In the genomic region with DNA sequence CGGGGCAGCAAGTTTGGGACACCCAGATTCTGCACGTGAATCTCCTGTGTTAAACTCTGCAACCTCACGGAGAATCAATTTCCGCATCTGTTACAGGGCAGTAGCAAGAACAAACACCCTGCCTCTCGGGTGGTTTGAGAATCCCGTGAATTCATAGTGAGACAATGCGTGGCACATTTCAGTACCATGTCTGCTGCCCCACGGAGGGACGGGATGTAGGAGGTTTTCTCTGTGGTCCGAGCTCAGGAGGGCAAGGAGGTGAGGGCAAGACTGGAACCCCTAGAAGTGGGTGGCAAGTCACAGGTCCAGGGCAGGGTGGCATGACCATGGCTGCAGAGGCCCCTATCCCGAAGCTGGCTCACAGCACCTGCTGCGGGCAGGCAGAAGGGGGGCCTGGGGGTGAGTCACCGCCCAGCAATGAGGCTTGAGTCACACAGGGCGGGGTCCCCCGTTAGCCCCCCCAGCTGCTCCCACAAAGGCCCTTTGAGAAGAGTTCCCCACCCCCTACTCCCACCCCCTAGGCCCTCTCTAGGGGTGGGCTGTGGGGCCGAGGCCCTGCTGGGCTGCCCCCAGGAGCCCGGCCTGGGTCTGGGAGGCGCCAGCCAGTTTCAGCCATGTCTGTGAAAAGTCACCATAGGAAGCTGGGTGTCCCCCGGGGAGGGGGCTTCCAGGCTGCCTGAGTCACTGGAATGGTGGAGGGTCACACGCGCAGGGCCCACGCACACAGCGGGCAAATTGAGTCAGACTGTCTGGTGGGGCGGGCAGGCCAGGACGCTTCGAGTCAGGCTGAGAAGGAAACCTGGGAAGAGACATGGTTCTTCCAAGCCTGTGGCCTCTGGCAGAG, we compare ENCODE assay signal across 8 cellular contexts. TPM values are rescaled to one million over a fixed set of nuclear protein-coding genes. Genes with fewer than 3 reads are reported as not detected.
DNase-seq lines count a peak whose midpoint lies in the region; ATAC-seq and TF ChIP-seq lines count a peak whose summit lies in the region.

No MANE protein-coding gene starts in this region.

- peaks cover 37% of the 10 kb centered on the region for H3K36me3 Mint-ChIP-seq in Caco-2 (ENCODE audit: insufficient read depth, unreplicated experiment)
- H3K36me3 Mint-ChIP-seq in activated naive CD4-positive, alpha-beta T cell treated with anti-CD3 and anti-CD28 coated beads, Interleukin-2, amount 50 U/mL, for 72 hours = no peaks in the 10 kb centered on the region

- DNase-seq in Caco-2 = peak; percentile 81 to 84
- peak; percentile 77 for DNase-seq in OCI-M2 (lab: John Stamatoyannopoulos, UW; ENCODE audit: unreplicated experiment)
- DNase-seq in activated naive CD4-positive, alpha-beta T cell treated with anti-CD3 and anti-CD28 coated beads, Interleukin-2, amount 50 U/mL, for 72 hours (ENCODE audit: low spot score in 2 of 2) = peak in 1 of 2 donors; percentile 79
- DNase-seq in foreskin melanocyte = peak; percentile 89
- DNase-seq in nucleus accumbens (lab: John Stamatoyannopoulos, UW) = peak in 49 of 56 donors; percentile 14 to 96 (median 57)
- DNase-seq in NCI-H524 treated with DMSO at 0.1 percent for 48 hours (lab: John Stamatoyannopoulos, UW) = no peak

- H3K27me3 Mint-ChIP-seq in Caco-2 (ENCODE audit: insufficient read depth, unreplicated experiment) = no peaks in the 10 kb centered on the region

- intact Hi-C loops in Caco-2 (cut with micrococcal nuclease; ENCODE audit: unreplicated experiment) = loop anchor here (1.0 kb wide), 1 partner anchor 11 kb away; no protein-coding TSS in a partner anchor

- H3K27me3 ChIP-seq in Caco-2 (replicated peaks; ENCODE audit: control insufficient read depth, insufficient read depth, low read length) = no peaks in the 10 kb centered on the region

- ATAC-seq in activated naive CD4-positive, alpha-beta T cell treated with anti-CD3 and anti-CD28 coated beads, Interleukin-2, amount 50 U/mL, for 72 hours = peak in 1 of 2 donors; percentile 3
- no peak for ATAC-seq in HG02870 (IDR thresholded peaks at IDR 0.05; ENCODE audit: unreplicated experiment)
- ATAC-seq in HG02973 (IDR thresholded peaks at IDR 0.05; ENCODE audit: unreplicated experiment) = no peak

- no peak for TF ChIP-seq CTCF in Caco-2 (IDR thresholded peaks at IDR 0.05; ENCODE audit: insufficient read depth in 1 of 2, low read depth in 1 of 2, low read length in 1 of 2, severe bottlenecking in 1 of 2, unreplicated experiment in 1 of 2)

- peak overlapping the region; percentile 93 for H3K27ac Mint-ChIP-seq in Caco-2 (ENCODE audit: unreplicated experiment)
- peak overlapping the region; percentile 85 to 98 for H3K27ac Mint-ChIP-seq in activated naive CD4-positive, alpha-beta T cell treated with anti-CD3 and anti-CD28 coated beads, Interleukin-2, amount 50 U/mL, for 72 hours

- H3K4me1 ChIP-seq in Caco-2 = peaks cover 51% of the 10 kb centered on the region

- TSS peak; percentile 54 for BruUV-seq in Caco-2 (replicated peaks; lab: Mats Ljungman, UMichigan)

- H3K36me3 ChIP-seq in Caco-2 (ENCODE audit: control insufficient read depth, insufficient read depth, low read length) = no peaks in the 10 kb centered on the region

- peak overlapping the region; percentile 70 for H3K4me3 Mint-ChIP-seq in Caco-2 (ENCODE audit: unreplicated experiment)

- H3K9me3 ChIP-seq in Caco-2 = no peaks in the 10 kb centered on the region

- peaks cover 15% of the 10 kb centered on the region for H3K4me1 Mint-ChIP-seq in Caco-2 (ENCODE audit: low read depth, unreplicated experiment)

- CTCF ChIA-PET in Caco-2 (lab: Charles Lee) = interaction anchor here (0.6 to 1.5 kb wide), 2 partner anchors 11 to 641 kb away, joined by 3 read pairs; no protein-coding TSS in a partner anchor

- POLR2A ChIA-PET in Caco-2 (lab: Charles Lee) = interaction anchor here (0.5 to 3.2 kb wide), 3 partner anchors 11 to 239 kb away, joined by 6 to 15 read pairs (median 6); no protein-coding TSS in a partner anchor

- peak overlapping the region; percentile 38 for H3K4me3 ChIP-seq in Caco-2 (ENCODE audit: low read depth, low read length)

- no peaks in the 10 kb centered on the region for H3K9me3 Mint-ChIP-seq in Caco-2 (ENCODE audit: unreplicated experiment)
- H3K9me3 Mint-ChIP-seq in activated naive CD4-positive, alpha-beta T cell treated with anti-CD3 and anti-CD28 coated beads, Interleukin-2, amount 50 U/mL, for 72 hours = no peaks in the 10 kb centered on the region

RNA-seq across cellular contexts. Expression of a gene that starts 25.8 kb away (rescaled TPM):
- not detected in 2 replicates for total RNA-seq in Caco-2 (2022)
- total RNA-seq in activated naive CD4-positive, alpha-beta T cell treated with anti-CD3 and anti-CD28 coated beads, Interleukin-2, amount 50 U/mL, for 72 hours = under 1 TPM; 0.88 to 0.98 TPM

RNA-seq across cellular contexts. Expression of a gene that starts 54.8 kb away (rescaled TPM):
- total RNA-seq in Caco-2 (2022) = 17.3 and 17.4 TPM in 2 replicates
- total RNA-seq in activated naive CD4-positive, alpha-beta T cell treated with anti-CD3 and anti-CD28 coated beads, Interleukin-2, amount 50 U/mL, for 72 hours = 10 to 100 TPM in 1 of 2 donors, 1 to 10 TPM in 1; 5.1 to 10.5 TPM

RNA-seq across cellular contexts. Expression of a gene that starts 54.9 kb away (rescaled TPM):
- 48.2 and 49.4 TPM in 2 replicates for total RNA-seq in Caco-2 (2022)
- 10 to 100 TPM; 29.4 to 57.9 TPM for total RNA-seq in activated naive CD4-positive, alpha-beta T cell treated with anti-CD3 and anti-CD28 coated beads, Interleukin-2, amount 50 U/mL, for 72 hours

RNA-seq across cellular contexts. Expression of a gene that starts 55.9 kb away (rescaled TPM):
- total RNA-seq in Caco-2 (2022) = 4.0 and 5.7 TPM in 2 replicates
- 1 to 10 TPM; 6.3 to 8.8 TPM for total RNA-seq in activated naive CD4-positive, alpha-beta T cell treated with anti-CD3 and anti-CD28 coated beads, Interleukin-2, amount 50 U/mL, for 72 hours
